ENCODE assay signal across 6 cellular contexts in genomic region chr3:89654031-89654430, GRCh38.
"Had no signal": no experiment of that assay in that cellular context is flagged by ENCODE, and none has a peak within 500 bp of the region (broad histone marks: within the 10 kb centered on the region; RNA-seq: fewer than 3 reads in every experiment).

No MANE protein-coding gene starts in this region.

- H2AFZ ChIP-seq: GM23248 had no signal

- H3K27ac ChIP-seq: GM23248, HL-60 had no signal

- H3K4me3 ChIP-seq: GM23248 had no signal

- H3K9ac ChIP-seq: GM23248 had no signal

- DNase-seq: GM23248, GOT3, H9, HFFc6, KBM-7 had no signal
